22 cellular contexts compared by ENCODE assay signal in the genomic region with DNA sequence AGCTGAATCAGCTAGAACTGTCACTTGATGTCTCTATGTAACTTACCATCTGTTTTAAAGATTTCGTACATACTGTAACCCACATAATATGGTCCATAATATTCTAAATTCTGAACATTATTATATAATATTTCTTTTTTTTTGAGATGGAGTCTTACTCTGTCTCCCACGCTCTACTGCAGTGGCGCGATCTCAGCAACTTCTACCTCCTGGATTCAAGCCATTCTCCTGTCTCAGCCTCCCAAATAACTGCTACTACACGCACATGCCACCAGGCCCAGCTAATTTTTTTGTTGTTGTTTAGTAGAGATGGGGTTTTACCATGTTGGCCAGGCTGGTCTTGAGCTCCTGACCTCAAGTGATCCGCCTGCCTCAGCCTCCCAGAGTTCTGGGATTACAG.
DNase-seq lines count a peak whose midpoint lies in the region; ATAC-seq, FAIRE-seq and TF ChIP-seq lines count a peak whose summit lies in the region.
"Had no signal": no experiment of that assay in that cellular context is flagged by ENCODE, and none has a peak within 500 bp of the region (broad histone marks: within the 10 kb centered on the region; RNA-seq: fewer than 3 reads in every experiment).

No MANE protein-coding gene starts in this region.

- ATAC-seq in K562 (no peak), gastroesophageal sphincter (no peak)
- ATAC-seq in stimulated activated naive B cell treated with anti-CD40 and anti-IgM and Interleukin-4, amounts not matched to agents 10 μg/mL and 1 μg/mL and 100 μg/mL, for 72 hours (replicated peaks), result no peak
- ATAC-seq: GM12878, HCT116, HepG2 had no signal

- H3K27me3 ChIP-seq in K562 (ENCODE audit: control insufficient read depth in 2 of 2, insufficient read depth in 2 of 2, low read length in 2 of 2) (no peaks in the 10 kb centered on the region), gastroesophageal sphincter (no peaks in the 10 kb centered on the region), thyroid gland (no peaks in the 10 kb centered on the region)

- no peak overlapping the region for H3K4me3 Mint-ChIP-seq in stimulated activated naive B cell treated with anti-CD40 and anti-IgM and Interleukin-4, amounts not matched to agents 10 μg/mL and 1 μg/mL and 100 μg/mL, for 72 hours
- H3K4me3 Mint-ChIP-seq: CD14-positive monocyte; CD4-positive, alpha-beta memory T cell; HFFc6 had no signal

- no peak for TF ChIP-seq RAD21 in K562 (CRISPR knock-in tag; conservative IDR thresholded peaks at IDR 0.05 in 1 of 2, IDR thresholded peaks at IDR 0.05 in 1 of 2)

- no TSS peak for BruUV-seq in K562 (replicated peaks; lab: Mats Ljungman, UMichigan)

- peaks cover 18 to 39% of the 10 kb centered on the region in 2 donors for H3K4me1 Mint-ChIP-seq in stimulated activated naive B cell treated with anti-CD40 and anti-IgM and Interleukin-4, amounts not matched to agents 10 μg/mL and 1 μg/mL and 100 μg/mL, for 72 hours

- H3K79me2 ChIP-seq in K562 (ENCODE audit: control insufficient read depth, insufficient read depth, low read length), result no peaks in the 10 kb centered on the region

- POLR2A ChIA-PET in K562 (lab: Yijun Ruan, JAX), result no interaction called here

- H3K4me1 ChIP-seq in K562 (replicated peaks in 1 of 2; ENCODE audit: control insufficient read depth in 2 of 2, insufficient read depth in 2 of 2, low read length in 2 of 2) (no peaks in the 10 kb centered on the region; a peak in 1 of 5 replicates), gastroesophageal sphincter (peaks cover 0 to 6% (median 0%) of the 10 kb centered on the region in 3 donors), thyroid gland (no peaks in the 10 kb centered on the region)

- no peaks in the 10 kb centered on the region for H4K20me1 ChIP-seq in K562 (replicated peaks; ENCODE audit: control insufficient read depth, insufficient read depth, low read length)

- H3K36me3 ChIP-seq in K562 (ENCODE audit: control insufficient read depth, insufficient read depth, low read length) (no peaks in the 10 kb centered on the region), gastroesophageal sphincter (peaks cover 0 to 17% of the 10 kb centered on the region in 2 donors), thyroid gland (no peaks in the 10 kb centered on the region)

- H3K27ac ChIP-seq in K562 (ENCODE audit: extremely low read depth, low read depth, low read length) (no peak overlapping the region), gastroesophageal sphincter (no peak overlapping the region), thyroid gland (no peak overlapping the region)
- H3K27ac ChIP-seq: KMS-11 had no signal

- DNase-seq in HTR-8/SVneo (ENCODE audit: insufficient read length, low spot score) (no peak), K562 (ENCODE audit: extremely low read depth in 1 of 4, low spot score in 3 of 4) (no peak), C1 segment of cervical spinal cord (lab: John Stamatoyannopoulos, UW) (no peak), thyroid gland (no peak)
- DNase-seq in stimulated activated naive B cell treated with anti-CD40 and anti-IgM and Interleukin-4, amounts not matched to agents 10 μg/mL and 1 μg/mL and 100 μg/mL, for 72 hours, result no peak
- DNase-seq: AML-193; CD4-positive, alpha-beta memory T cell; DMS153; DND-41; EL; GOT3; H7; HFFc6 had no signal

- 89% methylated on average over 6 of the region's 6 CpGs for WGBS in K562 (ENCODE audit: insufficient coverage, low coverage, missing lambda C conversion rate)
- 89 to 93% methylated on average over 5 to 6 of the region's 6 CpGs for WGBS in gastroesophageal sphincter (ENCODE audit: low coverage in 1 of 2), 2 donors
- WGBS in thyroid gland, 2 donors, result 96 to 97% methylated on average over 6 of the region's 6 CpGs

- H3K9me1 ChIP-seq in K562 (ENCODE audit: control insufficient read depth, insufficient read depth, low read length), result no peaks in the 10 kb centered on the region

- no peak for TF ChIP-seq CTCF in K562 (IDR thresholded peaks at IDR 0.05 in 2 of 3, conservative IDR thresholded peaks at IDR 0.05 in 1 of 3; ENCODE audit: insufficient read depth in 2 of 3, low read depth in 1 of 3, low read length in 3 of 3)
- no peak for TF ChIP-seq CTCF in gastroesophageal sphincter (IDR thresholded peaks at IDR 0.05)
- TF ChIP-seq CTCF in thyroid gland (IDR thresholded peaks at IDR 0.05), result no peak

- H3K4me3 ChIP-seq in K562, result no peak overlapping the region
- H3K4me3 ChIP-seq in gastroesophageal sphincter, result no peak overlapping the region
- no peak overlapping the region for H3K4me3 ChIP-seq in thyroid gland (replicated peaks in 1 of 3)
- H3K4me3 ChIP-seq: GM12878 had no signal

- peaks cover 41 to 56% of the 10 kb centered on the region in 2 donors for H3K36me3 Mint-ChIP-seq in stimulated activated naive B cell treated with anti-CD40 and anti-IgM and Interleukin-4, amounts not matched to agents 10 μg/mL and 1 μg/mL and 100 μg/mL, for 72 hours

- CTCF ChIA-PET in K562 (lab: Yijun Ruan, JAX; ENCODE audit: low intra/inter-chr PET ratio), result no interaction called here

- peaks cover 5 to 6% of the 10 kb centered on the region in 2 donors for H3K9me3 Mint-ChIP-seq in stimulated activated naive B cell treated with anti-CD40 and anti-IgM and Interleukin-4, amounts not matched to agents 10 μg/mL and 1 μg/mL and 100 μg/mL, for 72 hours
- H3K9me3 Mint-ChIP-seq: HFFc6 had no signal

- no peaks in the 10 kb centered on the region for H3K27me3 Mint-ChIP-seq in stimulated activated naive B cell treated with anti-CD40 and anti-IgM and Interleukin-4, amounts not matched to agents 10 μg/mL and 1 μg/mL and 100 μg/mL, for 72 hours
- H3K27me3 Mint-ChIP-seq: CD4-positive, alpha-beta memory T cell had no signal

- in situ Hi-C loops in K562 (cut with MboI), result no loop called here

- H3K9ac ChIP-seq in K562 (ENCODE audit: insufficient read depth in 1 of 2, low read depth in 2 of 2, low read length in 2 of 2), result no peak overlapping the region
- H3K9ac ChIP-seq: KMS-11 had no signal

- FAIRE-seq in HTR-8/SVneo (lab: Jason Lieb, UNC) (peak; percentile 77), K562 (lab: Jason Lieb, UNC) (no peak), islet of Langerhans (lab: Jason Lieb, UNC) (peak; percentile 58)
- FAIRE-seq: A204.1, GM12878, GM19239, HepG2 had no signal

- H3K27ac Mint-ChIP-seq in stimulated activated naive B cell treated with anti-CD40 and anti-IgM and Interleukin-4, amounts not matched to agents 10 μg/mL and 1 μg/mL and 100 μg/mL, for 72 hours, result peak overlapping the region; percentile 37
- H3K27ac Mint-ChIP-seq: CD4-positive, alpha-beta memory T cell had no signal

- no peak overlapping the region for H3K4me2 ChIP-seq in K562 (ENCODE audit: insufficient read depth, low read length)
- H3K4me2 ChIP-seq: KMS-11 had no signal

- TF ChIP-seq POLR2A in K562 (conservative IDR thresholded peaks at IDR 0.05), result no peak
- TF ChIP-seq POLR2A in gastroesophageal sphincter (IDR thresholded peaks at IDR 0.05), result no peak
- TF ChIP-seq POLR2A in thyroid gland (IDR thresholded peaks at IDR 0.05), result no peak

- TF ChIP-seq EP300 in K562 (IDR thresholded peaks at IDR 0.05; ENCODE audit: low read length) (no peak), gastroesophageal sphincter (IDR thresholded peaks at IDR 0.05) (no peak)

- H2AFZ ChIP-seq in K562 (ENCODE audit: low read depth, low read length), result no peak overlapping the region

- intact Hi-C loops in K562 (cut with micrococcal nuclease) (no loop called here), thyroid gland (cut with DNase I) (no loop called here)

- H3K9me3 ChIP-seq in K562 (replicated peaks; ENCODE audit: control insufficient read depth, insufficient read depth, low read depth, low read length) (no peaks in the 10 kb centered on the region), gastroesophageal sphincter (no peaks in the 10 kb centered on the region), thyroid gland (no peaks in the 10 kb centered on the region)

TF ChIP-seq in K562, 482 proteins besides CTCF, POLR2A, EP300 and RAD21:
- TF ChIP-seq MTF1 (CRISPR knock-in tag; IDR thresholded peaks at IDR 0.05; ENCODE audit: borderline replicate concordance), result no peak
- peak; percentile 31 for TF ChIP-seq ZNF316 (IDR thresholded peaks at IDR 0.05)
- TF ChIP-seq, protein P1, sequence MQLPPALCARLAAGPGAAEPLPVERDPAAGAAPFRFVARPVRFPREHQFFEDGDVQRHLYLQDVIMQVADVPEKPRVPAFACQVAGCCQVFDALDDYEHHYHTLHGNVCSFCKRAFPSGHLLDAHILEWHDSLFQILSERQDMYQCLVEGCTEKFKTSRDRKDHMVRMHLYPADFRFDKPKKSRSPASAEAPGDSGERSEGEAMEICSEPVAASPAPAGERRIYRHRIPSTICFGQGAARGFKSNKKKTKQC (CRISPR knock-in tag; IDR thresholded peaks at IDR 0.05), result no peak
- TF ChIP-seq, protein P2, sequence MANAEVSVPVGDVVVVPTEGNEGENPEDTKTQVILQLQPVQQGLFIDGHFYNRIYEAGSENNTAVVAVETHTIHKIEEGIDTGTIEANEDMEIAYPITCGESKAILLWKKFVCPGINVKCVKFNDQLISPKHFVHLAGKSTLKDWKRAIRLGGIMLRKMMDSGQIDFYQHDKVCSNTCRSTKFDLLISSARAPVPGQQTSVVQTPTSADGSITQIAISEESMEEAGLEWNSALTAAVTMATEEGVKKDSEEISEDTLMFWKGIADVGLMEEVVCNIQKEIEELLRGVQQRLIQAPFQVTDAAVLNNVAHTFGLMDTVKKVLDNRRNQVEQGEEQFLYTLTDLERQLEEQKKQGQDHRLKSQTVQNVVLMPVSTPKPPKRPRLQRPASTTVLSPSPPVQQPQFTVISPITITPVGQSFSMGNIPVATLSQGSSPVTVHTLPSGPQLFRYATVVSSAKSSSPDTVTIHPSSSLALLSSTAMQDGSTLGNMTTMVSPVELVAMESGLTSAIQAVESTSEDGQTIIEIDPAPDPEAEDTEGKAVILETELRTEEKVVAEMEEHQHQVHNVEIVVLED (CRISPR knock-in tag; IDR thresholded peaks at IDR 0.05), result no peak
- no peak for TF ChIP-seq MTA3 (IDR thresholded peaks at IDR 0.05; ENCODE audit: borderline replicate concordance)
- TF ChIP-seq TCF3 (CRISPR knock-in tag; IDR thresholded peaks at IDR 0.05), result no peak
- no peak for TF ChIP-seq ZNF583 (CRISPR knock-in tag; IDR thresholded peaks at IDR 0.05)
- no peak for TF ChIP-seq POU5F1 (IDR thresholded peaks at IDR 0.05; ENCODE audit: borderline replicate concordance, low read depth, low read length, partially characterized antibody)
TF ChIP-seq in K562: peak in this region for 1.
